Comparison of ENCODE assay signal across 9 cellular contexts in the genomic region with DNA sequence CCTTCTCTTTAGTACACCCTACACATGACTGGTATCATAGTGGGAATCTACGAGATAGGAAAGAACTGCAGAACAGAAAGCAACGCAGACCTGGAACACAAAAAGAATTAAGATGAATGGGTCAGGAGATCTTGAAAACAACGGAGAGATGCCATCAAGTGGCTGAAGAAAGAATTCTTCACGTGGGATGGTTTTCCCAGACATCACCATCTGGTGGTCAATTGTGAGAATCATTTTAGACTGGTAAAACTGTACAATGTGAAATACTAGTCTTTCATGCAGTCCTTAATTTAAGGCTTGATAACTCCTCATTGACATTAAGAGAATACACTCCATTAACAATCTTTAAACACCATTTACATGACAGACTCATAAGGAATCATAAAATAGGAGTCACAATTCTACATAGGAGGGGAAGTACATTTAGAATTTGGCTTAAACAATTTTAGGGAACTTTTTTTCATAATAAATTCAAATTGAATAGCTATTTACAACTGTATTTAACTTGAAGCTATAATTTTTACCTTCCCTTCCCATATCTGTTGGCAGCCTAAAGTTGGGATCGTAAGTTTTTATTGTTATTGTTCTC.
A peak's percentile ranks its signal among the peaks of the same experiment; 100 is the strongest.
DNase-seq lines count a peak whose midpoint lies in the region; ATAC-seq, FAIRE-seq and TF ChIP-seq lines count a peak whose summit lies in the region.
"Had no signal": no experiment of that assay in that cellular context is flagged by ENCODE, and none has a peak within 500 bp of the region (broad histone marks: within the 10 kb centered on the region; RNA-seq: fewer than 3 reads in every experiment).

No MANE protein-coding gene starts in this region.

- H3K4me3 ChIP-seq in SK-N-MC (no peak overlapping the region), fibroblast of mammary gland (ENCODE audit: control insufficient read depth, low read depth, low read length) (no peak overlapping the region)

- H3K9me3 ChIP-seq in SK-N-MC (ENCODE audit: low read depth, low read length): no peaks in the 10 kb centered on the region

- H3K36me3 Mint-ChIP-seq in activated T-cell treated with anti-CD3 and anti-CD28 coated beads, Interleukin-2, amount 50 U/mL, for 24 hours (ENCODE audit: low read depth): no peaks in the 10 kb centered on the region

- H3K4me3 Mint-ChIP-seq in activated T-cell treated with anti-CD3 and anti-CD28 coated beads, Interleukin-2, amount 50 U/mL, for 24 hours: no peak overlapping the region
- H3K4me3 Mint-ChIP-seq: activated T-cell treated with anti-CD3 and anti-CD28 coated beads, Interleukin-2, amount 50 U/mL, for 72 hours had no signal

- no peaks in the 10 kb centered on the region for H3K9me3 Mint-ChIP-seq in activated T-cell treated with anti-CD3 and anti-CD28 coated beads, Interleukin-2, amount 50 U/mL, for 24 hours

- TF ChIP-seq CTCF in fibroblast of mammary gland (conservative IDR thresholded peaks at IDR 0.05; ENCODE audit: control insufficient read depth, insufficient read depth, low read depth, low read length) (peak; percentile 94), omental fat pad (IDR thresholded peaks at IDR 0.05) (no peak)

- no peak overlapping the region for H3K9ac ChIP-seq in SK-N-MC (ENCODE audit: insufficient read length)

- no peak overlapping the region for H3K27ac ChIP-seq in SK-N-MC

- peaks cover 1% of the 10 kb centered on the region for H3K27me3 Mint-ChIP-seq in activated T-cell treated with anti-CD3 and anti-CD28 coated beads, Interleukin-2, amount 50 U/mL, for 24 hours

- no peaks in the 10 kb centered on the region for H3K4me1 Mint-ChIP-seq in activated T-cell treated with anti-CD3 and anti-CD28 coated beads, Interleukin-2, amount 50 U/mL, for 24 hours (ENCODE audit: low read depth)

- H3K27ac Mint-ChIP-seq in activated T-cell treated with anti-CD3 and anti-CD28 coated beads, Interleukin-2, amount 50 U/mL, for 24 hours: no peak overlapping the region
- H3K27ac Mint-ChIP-seq: activated T-cell treated with anti-CD3 and anti-CD28 coated beads, Interleukin-2, amount 50 U/mL, for 72 hours had no signal

- peak; percentile 94 for ATAC-seq in GM21529 (IDR thresholded peaks at IDR 0.05; ENCODE audit: unreplicated experiment)
- peak; percentile 44 for ATAC-seq in omental fat pad (ENCODE audit: low FRiP score)
- ATAC-seq: activated T-cell treated with anti-CD3 and anti-CD28 coated beads, Interleukin-2, amount 50 U/mL, for 72 hours had no signal

- DNase-seq in KBM-7 (peak; percentile 67), SK-N-MC (ENCODE audit: low read depth, low spot score) (peak; percentile 14), fibroblast of mammary gland (ENCODE audit: low read depth) (peak; percentile 80), omental fat pad (ENCODE audit: low spot score) (no peak), islet precursor cell (no peak)
- no peak for DNase-seq in activated T-cell treated with anti-CD3 and anti-CD28 coated beads, Interleukin-2, amount 50 U/mL, for 24 hours

- no peaks in the 10 kb centered on the region for H3K36me3 ChIP-seq in SK-N-MC (ENCODE audit: insufficient read depth, low read length)

- FAIRE-seq in G401.6 (lab: Jason Lieb, UNC): peak; percentile 95

- in situ Hi-C loops in KBM-7 (cut with MboI; ENCODE audit: low pct_unique_long_range_greater_than_20kb, low sequenced_read_pairs): loop anchor here (25.0 kb wide), 2 partner anchors 313 to 613 kb away; no protein-coding TSS in a partner anchor

Comparison
In these comparisons a context has a peak if more than half of its experiments do, and no peak if none do; other contexts are left out.
1. DNase-seq: peak in KBM-7 (single experiment), SK-N-MC (single experiment) and fibroblast of mammary gland (single experiment); none in omental fat pad (single experiment), islet precursor cell (single experiment) and activated T-cell treated with anti-CD3 and anti-CD28 coated beads, Interleukin-2, amount 50 U/mL, for 24 hours (single experiment).